ENCODE assay signal across 8 cellular contexts in the genomic region with DNA sequence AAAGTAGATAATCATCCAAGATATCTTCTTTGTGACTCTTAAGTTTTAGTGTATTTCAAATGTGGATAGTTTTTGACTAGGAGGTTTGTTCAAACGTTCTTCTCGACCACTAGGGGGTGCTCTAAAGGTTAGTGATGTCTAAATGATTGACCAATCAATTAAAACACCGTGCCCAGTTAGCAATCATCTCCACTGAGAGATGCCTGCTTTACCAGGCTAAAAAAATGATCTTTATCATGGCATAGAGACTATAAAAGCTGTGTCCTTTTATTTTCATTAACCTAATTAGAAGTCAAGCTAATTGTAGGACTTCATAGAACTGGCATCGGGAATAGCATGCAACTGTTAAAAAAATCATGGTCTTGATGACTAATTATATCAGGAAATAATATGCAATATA.
DNase-seq lines count a peak whose midpoint lies in the region; ATAC-seq and TF ChIP-seq lines count a peak whose summit lies in the region.

No MANE protein-coding gene starts in this region.

- H3K27ac ChIP-seq in 22Rv1, result no peak overlapping the region
- no peak overlapping the region for H3K27ac ChIP-seq in VCaP
- peak overlapping the region; percentile 92 for H3K27ac ChIP-seq in skeletal muscle tissue (ENCODE audit: low read depth, low read length)

- peaks cover 0 to 1% (median 0%) of the 10 kb centered on the region in 3 donors for H3K27me3 ChIP-seq in skeletal muscle tissue (ENCODE audit: control insufficient read depth in 3 of 3, insufficient read depth in 3 of 3, low read length in 3 of 3)

- H3K36me3 ChIP-seq in skeletal muscle tissue (ENCODE audit: control insufficient read depth in 3 of 3, insufficient read depth in 3 of 3, low read length in 3 of 3), result no peaks in the 10 kb centered on the region

- H3K9ac ChIP-seq in skeletal muscle tissue (ENCODE audit: low read depth in 1 of 3, low read length in 3 of 3), result no peak overlapping the region

- no peak for ATAC-seq in GM18873 (IDR thresholded peaks at IDR 0.05; ENCODE audit: low FRiP score, unreplicated experiment)
- ATAC-seq in GM19324 (IDR thresholded peaks at IDR 0.05; ENCODE audit: low FRiP score, unreplicated experiment), result no peak

- no peaks in the 10 kb centered on the region for H3K9me3 ChIP-seq in skeletal muscle tissue (ENCODE audit: control insufficient read depth in 3 of 3, low read length in 3 of 3)

- peak; percentile 76 for DNase-seq in EH (ENCODE audit: low read depth)
- DNase-seq in NCI-H146 treated with DMSO at 0.1 percent for 48 hours (lab: John Stamatoyannopoulos, UW; ENCODE audit: unreplicated experiment), result peak; percentile 27
- peak; percentile 68 to 87 for DNase-seq in foreskin fibroblast

- H3K4me3 ChIP-seq in foreskin fibroblast (ENCODE audit: low read depth in 1 of 2, low read length in 2 of 2) (no peak overlapping the region), skeletal muscle tissue (ENCODE audit: low read length in 3 of 3) (no peak overlapping the region)

- H3K4me1 ChIP-seq in skeletal muscle tissue (ENCODE audit: control insufficient read depth in 3 of 3, insufficient read depth in 3 of 3, low read length in 3 of 3), result peaks cover 34 to 48% (median 47%) of the 10 kb centered on the region in 3 donors

- peak; percentile 81 for TF ChIP-seq CTCF in 22Rv1 (IDR thresholded peaks at IDR 0.05)
- peak; percentile 77 for TF ChIP-seq CTCF in VCaP (conservative IDR thresholded peaks at IDR 0.05)
- TF ChIP-seq CTCF in foreskin fibroblast (IDR thresholded peaks at IDR 0.05; ENCODE audit: low read depth, low read length), result peak; percentile 44

Comparison
In these comparisons a context has a peak if more than half of its experiments do, and no peak if none do; other contexts are left out.
1. DNase-seq: peak in every context shown above with its lines; median percentile 78 in foreskin fibroblast; 76 in EH; 27 in NCI-H146 treated with DMSO at 0.1 percent for 48 hours.